In genomic region chr9:93523518-93524144, GRCh38 we compare ENCODE assay signal across 9 cellular contexts.
"Had no signal": no experiment of that assay in that cellular context is flagged by ENCODE, and none has a peak within 500 bp of the region (broad histone marks: within the 10 kb centered on the region; RNA-seq: fewer than 3 reads in every experiment).

No MANE protein-coding gene starts in this region.

- DNase-seq: activated CD4-positive, alpha-beta T cell treated with anti-CD3 and anti-CD28 coated beads for 48 hours; cortex of kidney; effector memory CD8-positive, alpha-beta T cell; stimulated activated CD4-positive, alpha-beta T cell treated with anti-CD3 and anti-CD28 coated beads, Interleukin-4, amount 100 ng/mL, for 1 hour; stomach; T1000; WERI-Rb-1 had no signal

- H3K27me3 ChIP-seq: stomach had no signal

- H3K27ac ChIP-seq: stomach, thoracic aorta, WERI-Rb-1 had no signal

- H3K4me3 Mint-ChIP-seq: central memory CD8-positive, alpha-beta T cell; effector memory CD8-positive, alpha-beta T cell had no signal

- H3K27me3 Mint-ChIP-seq: central memory CD8-positive, alpha-beta T cell; effector memory CD8-positive, alpha-beta T cell had no signal

- H3K9me3 ChIP-seq: stomach, thoracic aorta had no signal

- ATAC-seq: effector memory CD8-positive, alpha-beta T cell had no signal

- H3K9me3 Mint-ChIP-seq: central memory CD8-positive, alpha-beta T cell; effector memory CD8-positive, alpha-beta T cell had no signal

- H3K4me3 ChIP-seq: stomach, thoracic aorta had no signal
